In genomic region chr1:11279630-11280029, GRCh38 we compare ENCODE assay signal across 1 cellular context.
TF ChIP-seq lines count a peak whose summit lies in the region.

No MANE protein-coding gene starts in this region.

TF ChIP-seq in HEK293, 187 proteins besides CTCF, POLR2A, EP300 and RAD21 (continued from another document):
- TF ChIP-seq, protein P1, sequence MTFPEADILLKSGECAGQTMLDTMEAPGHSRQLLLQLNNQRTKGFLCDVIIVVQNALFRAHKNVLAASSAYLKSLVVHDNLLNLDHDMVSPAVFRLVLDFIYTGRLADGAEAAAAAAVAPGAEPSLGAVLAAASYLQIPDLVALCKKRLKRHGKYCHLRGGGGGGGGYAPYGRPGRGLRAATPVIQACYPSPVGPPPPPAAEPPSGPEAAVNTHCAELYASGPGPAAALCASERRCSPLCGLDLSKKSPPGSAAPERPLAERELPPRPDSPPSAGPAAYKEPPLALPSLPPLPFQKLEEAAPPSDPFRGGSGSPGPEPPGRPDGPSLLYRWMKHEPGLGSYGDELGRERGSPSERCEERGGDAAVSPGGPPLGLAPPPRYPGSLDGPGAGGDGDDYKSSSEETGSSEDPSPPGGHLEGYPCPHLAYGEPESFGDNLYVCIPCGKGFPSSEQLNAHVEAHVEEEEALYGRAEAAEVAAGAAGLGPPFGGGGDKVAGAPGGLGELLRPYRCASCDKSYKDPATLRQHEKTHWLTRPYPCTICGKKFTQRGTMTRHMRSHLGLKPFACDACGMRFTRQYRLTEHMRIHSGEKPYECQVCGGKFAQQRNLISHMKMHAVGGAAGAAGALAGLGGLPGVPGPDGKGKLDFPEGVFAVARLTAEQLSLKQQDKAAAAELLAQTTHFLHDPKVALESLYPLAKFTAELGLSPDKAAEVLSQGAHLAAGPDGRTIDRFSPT (tag by site-specific recombination; IDR thresholded peaks at IDR 0.05): no peak
